1 cellular context compared by ENCODE assay signal in the genomic region with DNA sequence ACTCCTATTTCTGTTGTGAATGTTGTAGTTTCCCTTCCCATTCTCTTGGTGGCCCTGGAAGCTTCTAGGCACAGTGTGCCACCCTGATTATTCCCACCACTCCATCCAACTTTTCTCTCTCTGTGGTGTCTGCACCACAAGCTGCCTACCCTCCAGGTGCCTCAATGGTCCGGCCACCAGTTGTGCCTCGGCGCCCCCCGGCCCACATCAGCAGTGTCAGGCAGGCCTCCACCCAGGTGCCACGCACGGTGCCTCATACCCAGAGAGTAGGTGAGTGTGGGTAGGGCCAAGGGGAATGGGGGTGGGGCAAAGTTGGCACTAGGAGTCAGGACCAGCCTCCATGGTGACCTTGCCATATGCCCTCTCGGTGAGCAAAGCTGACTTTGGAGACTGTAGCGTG.
TF ChIP-seq lines count a peak whose summit lies in the region.

No MANE protein-coding gene starts in this region.

TF ChIP-seq in IMR-90, 13 proteins besides CTCF, POLR2A, EP300 and RAD21 (continued from another document):
- TF ChIP-seq, protein P1, sequence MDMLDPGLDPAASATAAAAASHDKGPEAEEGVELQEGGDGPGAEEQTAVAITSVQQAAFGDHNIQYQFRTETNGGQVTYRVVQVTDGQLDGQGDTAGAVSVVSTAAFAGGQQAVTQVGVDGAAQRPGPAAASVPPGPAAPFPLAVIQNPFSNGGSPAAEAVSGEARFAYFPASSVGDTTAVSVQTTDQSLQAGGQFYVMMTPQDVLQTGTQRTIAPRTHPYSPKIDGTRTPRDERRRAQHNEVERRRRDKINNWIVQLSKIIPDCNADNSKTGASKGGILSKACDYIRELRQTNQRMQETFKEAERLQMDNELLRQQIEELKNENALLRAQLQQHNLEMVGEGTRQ (IDR thresholded peaks at IDR 0.05; ENCODE audit: low read depth, low read length), result no peak
- TF ChIP-seq SMC3 (IDR thresholded peaks at IDR 0.05; ENCODE audit: low read depth, low read length) (no peak), RCOR1 (IDR thresholded peaks at IDR 0.05; ENCODE audit: insufficient replicate concordance, low read length) (no peak), RFX5 (IDR thresholded peaks at IDR 0.05; ENCODE audit: low read depth, low read length) (no peak), ELK1 (IDR thresholded peaks at IDR 0.05; ENCODE audit: borderline replicate concordance, low read depth, low read length) (no peak), NFE2L2 (IDR thresholded peaks at IDR 0.05; ENCODE audit: low read depth, low read length) (no peak), MAZ (IDR thresholded peaks at IDR 0.05; ENCODE audit: borderline replicate concordance, low read depth, low read length) (no peak), MXI1 (IDR thresholded peaks at IDR 0.05; ENCODE audit: borderline replicate concordance, low read depth, low read length) (no peak)
